Comparison of ENCODE assay signal across 8 cellular contexts in genomic region chr12:62259311-62259992, GRCh38. TPM values are rescaled to one million over a fixed set of nuclear protein-coding genes. Genes with fewer than 3 reads are reported as not detected.
A peak's percentile ranks its signal among the peaks of the same experiment; 100 is the strongest.
DNase-seq lines count a peak whose midpoint lies in the region; ATAC-seq and TF ChIP-seq lines count a peak whose summit lies in the region.

No MANE protein-coding gene starts in this region.

- H3K27me3 ChIP-seq in CD8-positive, alpha-beta T cell (ENCODE audit: insufficient read depth, low read length) = no peaks in the 10 kb centered on the region
- H3K27me3 ChIP-seq in ectodermal cell (ENCODE audit: control insufficient read depth, insufficient read depth, low read length, poor library complexity, severe bottlenecking) = no peaks in the 10 kb centered on the region
- no peaks in the 10 kb centered on the region for H3K27me3 ChIP-seq in mononuclear cell (ENCODE audit: insufficient read depth, low read length)

- peak in 2 of 7 experiments; percentile 17 to 35 for DNase-seq in CD8-positive, alpha-beta T cell
- peak; percentile 39 for DNase-seq in OCI-LY7 (ENCODE audit: low spot score)
- no peak for DNase-seq in stimulated activated naive CD4-positive, alpha-beta T cell treated with Interleukin-2 at 50 U/mL for 16 hours (lab: John Stamatoyannopoulos, UW)
- DNase-seq in foreskin melanocyte = no peak

- H2AFZ ChIP-seq in OCI-LY7 (ENCODE audit: low read length) = peak overlapping the region; percentile 87

- peaks cover 58% of the 10 kb centered on the region for H3K4me1 Mint-ChIP-seq in CD8-positive, alpha-beta T cell (ENCODE audit: low read depth)

- no peaks in the 10 kb centered on the region for H3K9me3 Mint-ChIP-seq in CD8-positive, alpha-beta T cell

- H3K4me3 ChIP-seq in CD8-positive, alpha-beta T cell (ENCODE audit: low read depth, low read length) = peak overlapping the region; percentile 78
- H3K4me3 ChIP-seq in OCI-LY7 (ENCODE audit: low read depth, low read length, poor library complexity, severe bottlenecking) (peak overlapping the region; percentile 92), ectodermal cell (ENCODE audit: insufficient read depth, low read depth, low read length) (peak overlapping the region; percentile 80), mononuclear cell (ENCODE audit: low read length) (peak overlapping the region; percentile 93)

- TF ChIP-seq CTCF in CD8-positive, alpha-beta T cell (IDR thresholded peaks at IDR 0.05) = no peak
- TF ChIP-seq CTCF in OCI-LY7 (conservative IDR thresholded peaks at IDR 0.05; ENCODE audit: low read length) = no peak

- peaks cover 24% of the 10 kb centered on the region for H3K36me3 Mint-ChIP-seq in CD8-positive, alpha-beta T cell

- no peaks in the 10 kb centered on the region for H3K9me2 ChIP-seq in OCI-LY7 (ENCODE audit: insufficient read depth, low read length)

- H3K9me3 ChIP-seq in CD8-positive, alpha-beta T cell (ENCODE audit: low read length) = no peaks in the 10 kb centered on the region
- H3K9me3 ChIP-seq in OCI-LY7 (ENCODE audit: low read length) (no peaks in the 10 kb centered on the region), ectodermal cell (ENCODE audit: control insufficient read depth, low read length) (no peaks in the 10 kb centered on the region), mononuclear cell (ENCODE audit: low read depth, low read length) (no peaks in the 10 kb centered on the region)

- BruUV-seq in OCI-LY7 (replicated peaks; lab: Mats Ljungman, UMichigan) = TSS peak; percentile 77

- H3K36me3 ChIP-seq in CD8-positive, alpha-beta T cell (ENCODE audit: insufficient read depth, low read length) = no peaks in the 10 kb centered on the region
- no peaks in the 10 kb centered on the region for H3K36me3 ChIP-seq in OCI-LY7 (ENCODE audit: insufficient read depth, low read length)
- no peaks in the 10 kb centered on the region for H3K36me3 ChIP-seq in ectodermal cell (ENCODE audit: control insufficient read depth, insufficient read depth, low read length)

- intact Hi-C loops in CD8-positive, alpha-beta T cell (cut with DNase I, micrococcal nuclease) = loop anchor here in 1 of 2 experiments (5.0 kb wide), 1 partner anchor 47 kb away; no protein-coding TSS in a partner anchor
- intact Hi-C loops in OCI-LY7 (cut with micrococcal nuclease; ENCODE audit: unreplicated experiment) = loop anchor here (5.0 kb wide), 1 partner anchor 538 kb away; no protein-coding TSS in a partner anchor

- H3K4me1 ChIP-seq in CD8-positive, alpha-beta T cell (ENCODE audit: insufficient read depth, low read length) = peaks cover 53% of the 10 kb centered on the region
- peaks cover 36% of the 10 kb centered on the region for H3K4me1 ChIP-seq in OCI-LY7 (ENCODE audit: insufficient read depth, low read length, poor library complexity, severe bottlenecking)
- peaks cover 7% of the 10 kb centered on the region for H3K4me1 ChIP-seq in ectodermal cell (ENCODE audit: control insufficient read depth, insufficient read depth, low read length)
- H3K4me1 ChIP-seq in mononuclear cell (ENCODE audit: insufficient read depth, low read length) = peaks cover 50% of the 10 kb centered on the region

- peak; percentile 9 for ATAC-seq in CD8-positive, alpha-beta T cell
- ATAC-seq in GM19438 (IDR thresholded peaks at IDR 0.05; ENCODE audit: low read depth, unreplicated experiment) = peak; percentile 9
- ATAC-seq in HG03460 (IDR thresholded peaks at IDR 0.05; ENCODE audit: unreplicated experiment) = peak; percentile 8

- peak overlapping the region; percentile 86 for H3K4me2 ChIP-seq in OCI-LY7 (ENCODE audit: low read length)

- H3K27ac ChIP-seq in CD8-positive, alpha-beta T cell (ENCODE audit: low read depth, low read length) = peak overlapping the region; percentile 92
- H3K27ac ChIP-seq in OCI-LY7 (ENCODE audit: low read depth, low read length, poor library complexity, severe bottlenecking) (peak overlapping the region; percentile 90), ectodermal cell (ENCODE audit: insufficient read depth, low read depth, low read length, poor library complexity, severe bottlenecking) (peak overlapping the region; percentile 47)

- 17 to 18% methylated on average over 20 of the region's 20 CpGs for WGBS in ectodermal cell, 2 experiments

- no peaks in the 10 kb centered on the region for H3K27me3 Mint-ChIP-seq in CD8-positive, alpha-beta T cell (ENCODE audit: low read depth)

- peaks cover 28% of the 10 kb centered on the region for H4K20me1 ChIP-seq in OCI-LY7 (ENCODE audit: insufficient read depth, low read length)

- CTCF ChIA-PET in CD8-positive, alpha-beta T cell (lab: Charles Lee) = interaction anchor here (0.9 to 1.4 kb wide), 2 partner anchors 8 to 179 kb away, joined by 3 to 6 read pairs; no protein-coding TSS in a partner anchor
- CTCF ChIA-PET in OCI-LY7 (lab: Charles Lee; ENCODE audit: unreplicated experiment) = interaction anchor here (0.7 kb wide), 1 partner anchor 736 kb away, joined by 3 read pairs; no protein-coding TSS in a partner anchor

- H3K27ac Mint-ChIP-seq in CD8-positive, alpha-beta T cell = peak overlapping the region; percentile 99

- H3K4me3 Mint-ChIP-seq in CD8-positive, alpha-beta T cell = peak overlapping the region; percentile 95

- POLR2A ChIA-PET in CD8-positive, alpha-beta T cell (lab: Charles Lee) = interaction anchor here (0.7 to 1.8 kb wide), 12 partner anchors 9 to 344 kb away, joined by 3 to 14 read pairs (median 4); partner anchors contain the start of gene MON2
- POLR2A ChIA-PET in OCI-LY7 (lab: Charles Lee) = interaction anchor here (0.6 to 1.2 kb wide), 4 partner anchors 125 to 745 kb away, joined by 3 to 5 read pairs (median 4); no protein-coding TSS in a partner anchor

- peaks cover 36% of the 10 kb centered on the region for H3K79me2 ChIP-seq in OCI-LY7 (ENCODE audit: insufficient read depth, low read depth, low read length)

RNA-seq across cellular contexts. Expression of gene USP15, which starts 0.8 kb away (rescaled TPM):
- 100 to 1,000 TPM; 213 to 224 TPM for total RNA-seq in CD8-positive, alpha-beta T cell
- total RNA-seq in OCI-LY7 (2014; rRNA removed; shearing (Covaris generic)) = 43.3 and 65.7 TPM in 2 replicates
- total RNA-seq in OCI-LY7 (2022) (52.8 and 62.8 TPM in 2 replicates), mononuclear cell (467 TPM)
- 30.4 TPM for polyA plus RNA-seq in ectodermal cell (2013, experiment 1 of 4)
- 24.5 TPM for polyA plus RNA-seq in ectodermal cell (2013, experiment 2 of 4)
- 23.4 TPM for polyA plus RNA-seq in ectodermal cell (2013, experiment 3 of 4)
- polyA plus RNA-seq in ectodermal cell (2013, experiment 4 of 4) = 21.6 TPM
